Comparison of ENCODE assay signal across 20 cellular contexts in the genomic region with DNA sequence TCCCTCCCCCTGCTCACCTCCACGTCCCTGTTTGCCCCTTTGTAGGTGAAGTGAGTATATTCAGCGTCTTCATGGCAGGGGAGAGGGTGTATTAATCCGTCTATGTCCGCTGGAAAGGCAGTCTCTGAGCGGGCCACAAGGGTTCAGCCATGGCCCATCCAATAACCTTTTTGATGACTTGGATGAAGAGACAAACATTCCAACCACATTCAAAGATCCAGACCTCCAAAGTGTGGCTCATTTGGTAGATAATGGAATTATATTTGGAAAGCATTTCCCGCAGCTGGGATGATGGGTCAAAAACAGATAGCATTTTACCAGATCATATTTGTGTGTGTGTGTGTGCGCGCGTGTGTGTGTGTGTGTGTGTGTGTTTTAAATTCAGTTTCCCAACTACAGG.
"Had no signal": no experiment of that assay in that cellular context is flagged by ENCODE, and none has a peak within 500 bp of the region (broad histone marks: within the 10 kb centered on the region; RNA-seq: fewer than 3 reads in every experiment).

No MANE protein-coding gene starts in this region.

- H3K27ac ChIP-seq: epithelial cell of prostate, prostate gland, upper lobe of left lung had no signal

- H3K4me1 ChIP-seq: prostate gland had no signal

- H3K27ac Mint-ChIP-seq: activated naive CD4-positive, alpha-beta T cell treated with anti-CD3 and anti-CD28 coated beads, Interleukin-2, amount 10 ng/mL, durations not matched to agents 7 days and 5 days; activated T-helper 2 cell treated with anti-CD3 and anti-CD28 coated beads, Interferon-gamma antibody, Interleukin-2, Interleukin-4, amounts not matched to agents 10 μg/mL and 5 μg/mL and 100 μg/mL, durations not matched to agents 14 hours and 24 hours and 36 hours; stimulated activated naive CD8-positive, alpha-beta T cell treated with anti-CD3 and anti-CD28 coated beads, Interleukin-15, Interleukin-2, amounts not matched to agents 100 ng/mL and 50 ng/mL, for 24 hours; T-helper 1 cell treated with Interleukin-12 subunit alpha and Interleukin-12 subunit beta and Interleukin-4 antibody, amounts not matched to agents 30 μg/mL and 1 μg/mL, for 36 hours had no signal

- H3K36me3 ChIP-seq: prostate gland, upper lobe of left lung had no signal

- H3K9me3 Mint-ChIP-seq: activated B cell treated with CpG ODN at 0.5 μM for 24 hours; activated CD4-positive, alpha-beta T cell treated with anti-CD3 and anti-CD28 coated beads, Interleukin-2, amount 10 ng/mL, durations not matched to agents 7 days and 5 days; activated naive CD4-positive, alpha-beta T cell treated with anti-CD3 and anti-CD28 coated beads, Interleukin-2, amount 10 ng/mL, durations not matched to agents 7 days and 5 days; activated T-helper 2 cell treated with anti-CD3 and anti-CD28 coated beads, Interferon-gamma antibody, Interleukin-2, Interleukin-4, amounts not matched to agents 10 μg/mL and 5 μg/mL and 100 μg/mL, durations not matched to agents 14 hours and 24 hours and 36 hours; central memory CD8-positive, alpha-beta T cell; naive thymus-derived CD8-positive, alpha-beta T cell; stimulated activated naive CD8-positive, alpha-beta T cell treated with anti-CD3 and anti-CD28 coated beads, Interleukin-15, Interleukin-2, amounts not matched to agents 100 ng/mL and 50 ng/mL, for 24 hours; T-helper 1 cell treated with Interleukin-12 subunit alpha and Interleukin-12 subunit beta and Interleukin-4 antibody, amounts not matched to agents 30 μg/mL and 1 μg/mL, for 36 hours had no signal

- H3K27me3 ChIP-seq: upper lobe of left lung had no signal

- H3K9me3 ChIP-seq: prostate gland, upper lobe of left lung had no signal

- H3K27me3 Mint-ChIP-seq: activated B cell treated with CpG ODN at 0.5 μM for 24 hours; stimulated activated naive CD8-positive, alpha-beta T cell treated with anti-CD3 and anti-CD28 coated beads, Interleukin-15, Interleukin-2, amounts not matched to agents 100 ng/mL and 50 ng/mL, for 24 hours had no signal

- H3K4me3 Mint-ChIP-seq: activated CD4-positive, alpha-beta T cell treated with anti-CD3 and anti-CD28 coated beads, Interleukin-2, amount 10 ng/mL, durations not matched to agents 7 days and 5 days; activated naive CD4-positive, alpha-beta T cell treated with anti-CD3 and anti-CD28 coated beads, Interleukin-2, amount 10 ng/mL, durations not matched to agents 7 days and 5 days; central memory CD8-positive, alpha-beta T cell; naive thymus-derived CD8-positive, alpha-beta T cell; stimulated activated naive CD8-positive, alpha-beta T cell treated with anti-CD3 and anti-CD28 coated beads, Interleukin-15, Interleukin-2, amounts not matched to agents 100 ng/mL and 50 ng/mL, for 24 hours; T-helper 1 cell treated with Interleukin-12 subunit alpha and Interleukin-12 subunit beta and Interleukin-4 antibody, amounts not matched to agents 30 μg/mL and 1 μg/mL, for 36 hours had no signal

- H3K4me3 ChIP-seq: lung, prostate gland, upper lobe of left lung had no signal

- DNase-seq: activated B cell treated with CpG ODN at 0.5 μM for 24 hours; activated CD4-positive, alpha-beta T cell treated with anti-CD3 and anti-CD28 coated beads, Interleukin-2, amount 10 ng/mL, durations not matched to agents 7 days and 5 days; activated naive CD4-positive, alpha-beta T cell treated with anti-CD3 and anti-CD28 coated beads, Interleukin-2, amount 10 ng/mL, durations not matched to agents 7 days and 5 days; activated T-cell treated with anti-CD3 and anti-CD28 coated beads for 4 hours; cortex of kidney; effector memory CD4-positive, alpha-beta T cell; hypothalamus; kidney glomerular epithelial cell; naive thymus-derived CD8-positive, alpha-beta T cell; occipital lobe; stimulated activated CD4-positive, alpha-beta T cell treated with anti-CD3 and anti-CD28 coated beads, Interleukin-4, amount 100 ng/mL, for 1 hour; stimulated activated CD8-positive, alpha-beta memory T cell treated with anti-CD3 and anti-CD28 coated beads, Interleukin-4, amount 100 ng/mL, for 48 hours; upper lobe of left lung had no signal

- H3K36me3 Mint-ChIP-seq: activated naive CD4-positive, alpha-beta T cell treated with anti-CD3 and anti-CD28 coated beads, Interleukin-2, amount 10 ng/mL, durations not matched to agents 7 days and 5 days; naive thymus-derived CD8-positive, alpha-beta T cell had no signal

- ATAC-seq: naive thymus-derived CD8-positive, alpha-beta T cell had no signal
